15 cellular contexts compared by ENCODE assay signal in the genomic region with DNA sequence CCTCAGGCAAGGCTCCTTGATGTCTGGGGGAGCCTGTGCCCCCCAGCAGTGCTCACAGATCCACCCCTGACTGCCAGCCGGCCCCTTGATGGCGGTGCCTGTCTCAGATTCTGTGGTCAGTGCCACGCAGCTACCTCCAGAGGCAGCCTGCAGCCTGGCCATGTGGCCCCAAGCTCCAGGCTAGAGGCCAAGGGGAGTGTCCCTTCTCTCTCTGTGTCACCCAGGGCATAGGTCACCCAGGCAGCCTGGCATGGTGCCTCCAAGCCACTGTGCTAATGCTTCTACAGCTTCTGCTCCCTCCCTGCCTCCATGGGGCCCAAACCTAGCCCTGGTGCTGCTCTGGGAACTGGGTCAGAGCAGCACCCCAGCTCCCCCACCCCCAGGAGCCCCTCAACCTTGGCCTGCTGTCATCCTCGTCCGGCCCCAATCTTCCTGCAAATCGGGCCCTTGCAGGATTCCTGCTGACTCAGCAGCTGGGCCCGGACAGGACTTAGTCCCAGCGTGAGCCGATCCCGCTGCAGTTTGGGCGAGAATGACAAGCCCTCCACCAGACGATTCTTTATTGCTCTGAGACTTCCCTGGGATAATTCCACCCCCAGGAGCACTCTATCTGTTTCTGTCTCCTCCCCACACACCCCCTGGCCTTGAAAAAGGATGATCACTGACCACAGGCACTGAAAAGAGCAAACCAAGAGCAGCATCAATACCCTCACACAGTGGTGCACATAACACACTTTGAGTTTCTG. TPM values are rescaled to one million over a fixed set of nuclear protein-coding genes. Genes with fewer than 3 reads are reported as not detected.
A peak's percentile ranks its signal among the peaks of the same experiment; 100 is the strongest.
DNase-seq lines count a peak whose midpoint lies in the region; ATAC-seq and TF ChIP-seq lines count a peak whose summit lies in the region.
"Had no signal": no experiment of that assay in that cellular context is flagged by ENCODE, and none has a peak within 500 bp of the region (broad histone marks: within the 10 kb centered on the region; RNA-seq: fewer than 3 reads in every experiment).

No MANE protein-coding gene starts in this region.

- H3K9me3 ChIP-seq in HCT116 (ENCODE audit: control insufficient read depth in 1 of 2, insufficient read depth in 1 of 2, low read depth in 1 of 2, low read length in 2 of 2) = no peaks in the 10 kb centered on the region
- no peaks in the 10 kb centered on the region for H3K9me3 ChIP-seq in smooth muscle cell (replicated peaks; ENCODE audit: low read depth)
- H3K9me3 ChIP-seq: HAP-1 had no signal

- intact Hi-C loops in HCT116 (cut with micrococcal nuclease) = no loop called here

- H3K27me3 ChIP-seq in HCT116 (ENCODE audit: insufficient read depth, low read length) (no peaks in the 10 kb centered on the region), brain microvascular endothelial cell (replicated peaks) (no peaks in the 10 kb centered on the region), smooth muscle cell (ENCODE audit: low read depth) (no peaks in the 10 kb centered on the region)

- WGBS in smooth muscle cell (ENCODE audit: low lambda C conversion rate) = 36% methylated on average over 12 of the region's 12 CpGs

- TF ChIP-seq RAD21 in HCT116 (IDR thresholded peaks at IDR 0.05; ENCODE audit: low read depth) = no peak

- H4K20me1 ChIP-seq in HCT116 (ENCODE audit: insufficient read depth) (no peaks in the 10 kb centered on the region), smooth muscle cell (ENCODE audit: low read depth) (no peaks in the 10 kb centered on the region)

- in situ Hi-C loops in brain microvascular endothelial cell (cut with HindIII; ENCODE audit: low pct_ligation_motif_present, low sequenced_read_pairs) = no loop called here

- H3K36me3 ChIP-seq in HCT116 (ENCODE audit: control insufficient read depth in 1 of 2, insufficient read depth in 2 of 2, low read length in 2 of 2) (no peaks in the 10 kb centered on the region), brain microvascular endothelial cell (replicated peaks) (no peaks in the 10 kb centered on the region), smooth muscle cell (ENCODE audit: low read depth) (no peaks in the 10 kb centered on the region)
- H3K36me3 ChIP-seq: HAP-1 had no signal

- H3K79me2 ChIP-seq in HCT116 (ENCODE audit: insufficient read depth, low read length) = no peaks in the 10 kb centered on the region
- no peaks in the 10 kb centered on the region for H3K79me2 ChIP-seq in smooth muscle cell (ENCODE audit: low read depth)

- H3F3A ChIP-seq in smooth muscle cell (ENCODE audit: low read depth) = no peaks in the 10 kb centered on the region

- H3K4me1 ChIP-seq in HCT116 (ENCODE audit: control insufficient read depth in 1 of 2, insufficient read depth in 2 of 2, low read length in 2 of 2) (peaks cover 0 to 12% of the 10 kb centered on the region in 2 experiments; a peak in 1 of 4 replicates), smooth muscle cell (ENCODE audit: low read depth) (peaks cover 8% of the 10 kb centered on the region)

- H3K27ac ChIP-seq in HCT116 (ENCODE audit: low read depth, low read length) (no peak overlapping the region), brain microvascular endothelial cell (no peak overlapping the region), smooth muscle cell (ENCODE audit: low read depth) (peak overlapping the region; percentile 69)

- H3K4me3 ChIP-seq in HCT116 (replicated peaks in 1 of 2; ENCODE audit: low read depth in 1 of 2, low read length in 2 of 2) (no peak overlapping the region), brain microvascular endothelial cell (ENCODE audit: low read depth, low read length) (no peak overlapping the region), smooth muscle cell (no peak overlapping the region)
- H3K4me3 ChIP-seq: HAP-1 had no signal

- POLR2A ChIA-PET in HCT116 (lab: Charles Lee) = interaction anchor here (0.6 kb wide), 1 partner anchor 119 kb away, joined by 5 read pairs; no protein-coding TSS in a partner anchor

- no peak for DNase-seq in HCT116 (ENCODE audit: low read depth, low spot score)
- peak; percentile 21 for DNase-seq in brain microvascular endothelial cell
- peak; percentile 98 for DNase-seq in left lobe of liver (ENCODE audit: low spot score)
- DNase-seq in smooth muscle cell (lab: John Stamatoyannopoulos, UW; ENCODE audit: unreplicated experiment) = peak; percentile 4
- DNase-seq in dedifferentiated amniotic fluid mesenchymal stem cell (ENCODE audit: extremely low spot score) = no peak
- DNase-seq in inferior parietal cortex (ENCODE audit: extremely low spot score) = no peak
- DNase-seq in NCI-H446 treated with DMSO at 0.1 percent for 48 hours (lab: John Stamatoyannopoulos, UW) = no peak
- DNase-seq: activated CD4-positive, alpha-beta T cell treated with anti-CD3 and anti-CD28 coated beads for 4 hours; activated effector memory CD4-positive, alpha-beta T cell treated with anti-CD3 and anti-CD28 coated beads, Interleukin-2, amount 50 U/mL, for 16 hours; CD8-positive, alpha-beta memory T cell; Kasumi-1 had no signal

- no peak overlapping the region for H3K9ac ChIP-seq in HCT116 (ENCODE audit: low read length)
- peak overlapping the region; percentile 55 for H3K9ac ChIP-seq in smooth muscle cell (ENCODE audit: low read depth)

- H3K4me2 ChIP-seq in HCT116 (ENCODE audit: low read length) (no peak overlapping the region), smooth muscle cell (peak overlapping the region; percentile 42)

- H3K9me2 ChIP-seq in HCT116 (ENCODE audit: insufficient read depth) = no peaks in the 10 kb centered on the region

- ATAC-seq in HCT116 (peak; percentile 54; the same call in 1 of the 2 replicates), left lobe of liver (peak; percentile 95), GM18909 (IDR thresholded peaks at IDR 0.05; ENCODE audit: poor library complexity, unreplicated experiment) (no peak)

- no peak for TF ChIP-seq CTCF in HCT116 (IDR thresholded peaks at IDR 0.05 in 2 of 3, conservative IDR thresholded peaks at IDR 0.05 in 1 of 3; ENCODE audit: borderline replicate concordance in 1 of 3, insufficient read depth in 1 of 3, low read depth in 2 of 3, low read length in 2 of 3)
- no peak for TF ChIP-seq CTCF in brain microvascular endothelial cell (IDR thresholded peaks at IDR 0.05; ENCODE audit: low read depth, low read length, missing control alignments)
- TF ChIP-seq CTCF in smooth muscle cell (IDR thresholded peaks at IDR 0.05; ENCODE audit: borderline replicate concordance, insufficient read depth, poor library complexity, severe bottlenecking) = no peak

- no peak overlapping the region for H2AFZ ChIP-seq in HCT116 (ENCODE audit: low read depth, low read length, poor library complexity, severe bottlenecking)
- H2AFZ ChIP-seq in smooth muscle cell (ENCODE audit: low read depth) = peak overlapping the region; percentile 36

- no TSS peak for BruUV-seq in HCT116 (replicated peaks; lab: Mats Ljungman, UMichigan)

- no peak for TF ChIP-seq POLR2A in HCT116 (IDR thresholded peaks at IDR 0.05; ENCODE audit: borderline replicate concordance, extremely low read depth, insufficient read depth, insufficient read length)

- CTCF ChIA-PET in HCT116 (lab: Charles Lee) = no interaction called here

- RAD21 ChIA-PET in HCT116 (lab: Charles Lee; ENCODE audit: low non-redundant PET in 1 of 2, low total read pairs in 2 of 2, uncharacterized antibody in 2 of 2, unreplicated experiment in 2 of 2) = interaction anchor here in 1 of 2 experiments (0.6 kb wide), 1 partner anchor 732 kb away, joined by 3 read pairs; no protein-coding TSS in a partner anchor

TF ChIP-seq in HCT116, 20 proteins besides CTCF, POLR2A, EP300 and RAD21:
- TF ChIP-seq ELF1 (IDR thresholded peaks at IDR 0.05; ENCODE audit: borderline replicate concordance, low read depth) = no peak
- no peak for TF ChIP-seq CEBPB (IDR thresholded peaks at IDR 0.05; ENCODE audit: low read depth)
- no peak for TF ChIP-seq MAX (IDR thresholded peaks at IDR 0.05)
- TF ChIP-seq JUND (IDR thresholded peaks at IDR 0.05) = no peak
- no peak for TF ChIP-seq EGR1 (IDR thresholded peaks at IDR 0.05; ENCODE audit: low read depth)
- no peak for TF ChIP-seq ZNF274 (IDR thresholded peaks at IDR 0.05; ENCODE audit: low read depth, low read length)
- TF ChIP-seq POLR2AphosphoS5 (IDR thresholded peaks at IDR 0.05; ENCODE audit: low read depth, low read length) = no peak

RNA-seq across cellular contexts. Expression of gene ARL11, which starts 2.7 kb away (rescaled TPM):
- total RNA-seq in HCT116 (2021; ENCODE audit: unreplicated experiment) = not detected
- polyA plus RNA-seq in HCT116 (2012) = not detected in 2 replicates
- total RNA-seq in left lobe of liver = 0.23 TPM
- total RNA-seq in smooth muscle cell = 0.13 TPM in 1 of 2 replicates, not detected in the other
- 0.17 TPM in 1 of 2 replicates, not detected in the other for polyA plus RNA-seq in smooth muscle cell
- total RNA-seq: chondrocyte, NCI-H460 had no signal

RNA-seq across cellular contexts. Expression of gene RCBTB1, which starts 40.2 kb away (rescaled TPM):
- total RNA-seq in HCT116 (2021; ENCODE audit: unreplicated experiment) = 22.2 TPM
- polyA plus RNA-seq in HCT116 (2012) = 6.5 and 8.3 TPM in 2 replicates
- total RNA-seq in left lobe of liver = 7.2 TPM
- 26.8 and 28.5 TPM in 2 replicates for total RNA-seq in smooth muscle cell
- polyA plus RNA-seq in smooth muscle cell = 10.7 and 12.4 TPM in 2 replicates

Comparison
In these comparisons a context has a peak if more than half of its experiments do, and no peak if none do; other contexts are left out.
1. DNase-seq: peak in brain microvascular endothelial cell (single experiment), left lobe of liver (single experiment) and smooth muscle cell (single experiment); none in HCT116 (single experiment), dedifferentiated amniotic fluid mesenchymal stem cell (single experiment), inferior parietal cortex (single experiment) and NCI-H446 treated with DMSO at 0.1 percent for 48 hours (single experiment).